8 cellular contexts compared by ENCODE assay signal in genomic region chr18:55405655-55406373, GRCh38.
DNase-seq lines count a peak whose midpoint lies in the region; ATAC-seq, FAIRE-seq and TF ChIP-seq lines count a peak whose summit lies in the region.

No MANE protein-coding gene starts in this region.

- intact Hi-C loops in right cardiac atrium (cut with DNase I), result loop anchor here in 2 of 4 donors (10.0 kb wide), 2 partner anchors 61 to 81 kb away; no protein-coding TSS in a partner anchor

- peak overlapping the region; percentile 98 for H3K27ac Mint-ChIP-seq in astrocyte (ENCODE audit: unreplicated experiment)
- no peak overlapping the region for H3K27ac Mint-ChIP-seq in activated T-cell treated with anti-CD3 and anti-CD28 coated beads, Interleukin-2, amount 50 U/mL, for 24 hours

- peak overlapping the region; percentile 75 for H3K4me3 Mint-ChIP-seq in astrocyte (ENCODE audit: unreplicated experiment)
- H3K4me3 Mint-ChIP-seq in activated T-cell treated with anti-CD3 and anti-CD28 coated beads, Interleukin-2, amount 50 U/mL, for 24 hours, result no peak overlapping the region

- no peaks in the 10 kb centered on the region for H3K9me3 Mint-ChIP-seq in astrocyte (ENCODE audit: unreplicated experiment)
- no peaks in the 10 kb centered on the region for H3K9me3 Mint-ChIP-seq in activated T-cell treated with anti-CD3 and anti-CD28 coated beads, Interleukin-2, amount 50 U/mL, for 24 hours

- H3K27me3 ChIP-seq in astrocyte (ENCODE audit: insufficient read depth, low read length) (no peaks in the 10 kb centered on the region), right cardiac atrium (ENCODE audit: control insufficient read depth, insufficient read depth) (no peaks in the 10 kb centered on the region), smooth muscle cell (ENCODE audit: low read depth) (no peaks in the 10 kb centered on the region)

- ATAC-seq in GM18867 (IDR thresholded peaks at IDR 0.05; ENCODE audit: unreplicated experiment) (peak; percentile 42), right cardiac atrium (peak; percentile 91 to 95), HG02840 (IDR thresholded peaks at IDR 0.05; ENCODE audit: low FRiP score, unreplicated experiment) (no peak), GM21619 (IDR thresholded peaks at IDR 0.05; ENCODE audit: unreplicated experiment) (no peak)

- peaks cover 2% of the 10 kb centered on the region for H3K36me3 Mint-ChIP-seq in astrocyte (ENCODE audit: low read depth, unreplicated experiment)
- H3K36me3 Mint-ChIP-seq in activated T-cell treated with anti-CD3 and anti-CD28 coated beads, Interleukin-2, amount 50 U/mL, for 24 hours (ENCODE audit: low read depth), result no peaks in the 10 kb centered on the region

- H3K4me2 ChIP-seq in astrocyte (ENCODE audit: low read length) (peak overlapping the region; percentile 79), smooth muscle cell (peak overlapping the region; percentile 84)

- no peak overlapping the region for H2AFZ ChIP-seq in astrocyte (ENCODE audit: low read depth, low read length)
- peak overlapping the region; percentile 46 for H2AFZ ChIP-seq in smooth muscle cell (ENCODE audit: low read depth)

- peak overlapping the region; percentile 53 for H3K4me3 ChIP-seq in astrocyte (ENCODE audit: insufficient read depth, low read depth, low read length)
- H3K4me3 ChIP-seq in right cardiac atrium (ENCODE audit: low read length), result peak overlapping the region; percentile 16
- peak overlapping the region; percentile 37 for H3K4me3 ChIP-seq in smooth muscle cell

- WGBS in right cardiac atrium, result 21% methylated on average over 6 of the region's 6 CpGs
- 15% methylated on average over 6 of the region's 6 CpGs for WGBS in smooth muscle cell (ENCODE audit: low lambda C conversion rate)

- H4K20me1 ChIP-seq in astrocyte (ENCODE audit: insufficient read depth, low read length) (no peaks in the 10 kb centered on the region), smooth muscle cell (ENCODE audit: low read depth) (no peaks in the 10 kb centered on the region)

- peaks cover 82% of the 10 kb centered on the region for H3K79me2 ChIP-seq in astrocyte (ENCODE audit: insufficient read depth, low read length)
- peaks cover 77% of the 10 kb centered on the region for H3K79me2 ChIP-seq in smooth muscle cell (ENCODE audit: low read depth)

- DNase-seq in NCI-H2107 treated with DMSO at 0.1 percent for 48 hours (lab: John Stamatoyannopoulos, UW; ENCODE audit: unreplicated experiment), result peak; percentile 94
- peak; percentile 97 for DNase-seq in astrocyte (ENCODE audit: low read depth)
- peak; percentile 92 to 96 (median 93) for DNase-seq in right cardiac atrium
- peak; percentile 30 for DNase-seq in smooth muscle cell (lab: John Stamatoyannopoulos, UW; ENCODE audit: unreplicated experiment)
- DNase-seq in activated T-cell treated with anti-CD3 and anti-CD28 coated beads, Interleukin-2, amount 50 U/mL, for 24 hours, result no peak

- TF ChIP-seq CTCF in astrocyte (IDR thresholded peaks at IDR 0.05; ENCODE audit: insufficient read depth, low read depth, low read length) (no peak), smooth muscle cell (IDR thresholded peaks at IDR 0.05; ENCODE audit: borderline replicate concordance, insufficient read depth, poor library complexity, severe bottlenecking) (peak; percentile 8)

- H3K9me3 ChIP-seq in astrocyte (ENCODE audit: insufficient read depth, low read depth, low read length), result no peaks in the 10 kb centered on the region
- H3K9me3 ChIP-seq in right cardiac atrium (ENCODE audit: control insufficient read depth, low read length), result no peaks in the 10 kb centered on the region
- no peaks in the 10 kb centered on the region for H3K9me3 ChIP-seq in smooth muscle cell (replicated peaks; ENCODE audit: low read depth)

- H3K4me1 Mint-ChIP-seq in astrocyte (ENCODE audit: low read depth, unreplicated experiment), result peaks cover 52% of the 10 kb centered on the region
- no peaks in the 10 kb centered on the region for H3K4me1 Mint-ChIP-seq in activated T-cell treated with anti-CD3 and anti-CD28 coated beads, Interleukin-2, amount 50 U/mL, for 24 hours (ENCODE audit: low read depth)

- H3K4me1 ChIP-seq in astrocyte (ENCODE audit: insufficient read depth, low read length) (peaks cover 56% of the 10 kb centered on the region), right cardiac atrium (ENCODE audit: control insufficient read depth, insufficient read depth, low read length) (no peaks in the 10 kb centered on the region), smooth muscle cell (ENCODE audit: low read depth) (peaks cover 64% of the 10 kb centered on the region)

- H3K9ac ChIP-seq in astrocyte (ENCODE audit: low read length) (peak overlapping the region; percentile 76), smooth muscle cell (ENCODE audit: low read depth) (peak overlapping the region; percentile 88)

- H3F3A ChIP-seq in smooth muscle cell (ENCODE audit: low read depth), result peaks cover 26% of the 10 kb centered on the region

- FAIRE-seq in astrocyte (lab: Jason Lieb, UNC), result peak; percentile 96

- H3K27me3 Mint-ChIP-seq in astrocyte (ENCODE audit: low read depth, unreplicated experiment), result no peaks in the 10 kb centered on the region
- H3K27me3 Mint-ChIP-seq in activated T-cell treated with anti-CD3 and anti-CD28 coated beads, Interleukin-2, amount 50 U/mL, for 24 hours, result no peaks in the 10 kb centered on the region

- H3K36me3 ChIP-seq in astrocyte (ENCODE audit: insufficient read depth, low read length) (no peaks in the 10 kb centered on the region), smooth muscle cell (ENCODE audit: low read depth) (no peaks in the 10 kb centered on the region)

- H3K27ac ChIP-seq in astrocyte (ENCODE audit: low read depth, low read length), result peak overlapping the region; percentile 86
- no peak overlapping the region for H3K27ac ChIP-seq in right cardiac atrium (ENCODE audit: low read length)
- peak overlapping the region; percentile 99 for H3K27ac ChIP-seq in smooth muscle cell (ENCODE audit: low read depth)

Comparison
In these comparisons a context has a peak if more than half of its experiments do, and no peak if none do; other contexts are left out.
1. ATAC-seq: peak in GM18867 (single experiment) and right cardiac atrium (2 of 2); none in HG02840 (single experiment) and GM21619 (single experiment).
2. Peak in every context shown above with its lines, with median percentiles within 50 percentile points of each other: H3K4me3 ChIP-seq.